In genomic region chr1:92487078-92487605, GRCh38 we compare ENCODE assay signal across 9 cellular contexts. TPM values are rescaled to one million over a fixed set of nuclear protein-coding genes. Genes with fewer than 3 reads are reported as not detected.
DNase-seq lines count a peak whose midpoint lies in the region; ATAC-seq, FAIRE-seq and TF ChIP-seq lines count a peak whose summit lies in the region.
"Had no signal": no experiment of that assay in that cellular context is flagged by ENCODE, and none has a peak within 500 bp of the region (broad histone marks: within the 10 kb centered on the region; RNA-seq: fewer than 3 reads in every experiment).

No MANE protein-coding gene starts in this region.

- POLR2A ChIA-PET in activated CD8-positive, alpha-beta T cell treated with anti-CD3 and anti-CD28 coated beads for 36 hours (lab: Charles Lee): interaction anchor here (0.5 to 10.9 kb wide), 18 partner anchors 11 to 188 kb away, joined by 3 to 213 read pairs (median 4); no protein-coding TSS in a partner anchor

- no peaks in the 10 kb centered on the region for H3K9me3 ChIP-seq in testis

- peaks cover 32% of the 10 kb centered on the region for H3K4me1 ChIP-seq in testis

- CTCF ChIA-PET in activated CD8-positive, alpha-beta T cell treated with anti-CD3 and anti-CD28 coated beads for 36 hours (lab: Charles Lee): interaction anchor here (0.7 to 5.0 kb wide), 14 partner anchors 9 to 177 kb away, joined by 3 to 51 read pairs (median 6); no protein-coding TSS in a partner anchor

- TF ChIP-seq CTCF in activated CD8-positive, alpha-beta T cell treated with anti-CD3 and anti-CD28 coated beads for 36 hours (IDR thresholded peaks at IDR 0.05): no peak
- no peak for TF ChIP-seq CTCF in testis (IDR thresholded peaks at IDR 0.05)

- no peaks in the 10 kb centered on the region for H3K27me3 ChIP-seq in testis

- no peaks in the 10 kb centered on the region for H3K9me3 Mint-ChIP-seq in activated T-cell treated with anti-CD3 and anti-CD28 coated beads, Interleukin-2, amount 50 U/mL, for 72 hours
- no peaks in the 10 kb centered on the region for H3K9me3 Mint-ChIP-seq in activated CD8-positive, alpha-beta T cell treated with anti-CD3 and anti-CD28 coated beads for 36 hours

- WGBS in testis, 2 donors: 47 to 56% methylated on average over 7 of the region's 7 CpGs

- DNase-seq in activated T-cell treated with anti-CD3 and anti-CD28 coated beads, Interleukin-2, amount 50 U/mL, for 72 hours: no peak
- no peak for DNase-seq in activated T-cell treated with anti-CD3 and anti-CD28 coated beads for 4 hours
- DNase-seq in activated CD8-positive, alpha-beta T cell treated with anti-CD3 and anti-CD28 coated beads for 36 hours: no peak
- DNase-seq in left kidney (ENCODE audit: low read depth, low spot score): peak; percentile 9
- DNase-seq in testis: no peak
- DNase-seq in urothelium cell line (ENCODE audit: low spot score): no peak
- no peak for DNase-seq in OCI-M1 (lab: John Stamatoyannopoulos, UW)
- no peak for DNase-seq in ACHN

- H3K27ac Mint-ChIP-seq in activated T-cell treated with anti-CD3 and anti-CD28 coated beads, Interleukin-2, amount 50 U/mL, for 72 hours: peak overlapping the region; percentile 63
- H3K27ac Mint-ChIP-seq in activated CD8-positive, alpha-beta T cell treated with anti-CD3 and anti-CD28 coated beads for 36 hours: peak overlapping the region; percentile 92

- no peak for TF ChIP-seq POLR2A in testis (IDR thresholded peaks at IDR 0.05)

- H3K36me3 Mint-ChIP-seq in activated T-cell treated with anti-CD3 and anti-CD28 coated beads, Interleukin-2, amount 50 U/mL, for 72 hours (ENCODE audit: insufficient read depth in 2 of 2): peaks cover 12 to 18% of the 10 kb centered on the region in 2 donors
- H3K36me3 Mint-ChIP-seq in activated CD8-positive, alpha-beta T cell treated with anti-CD3 and anti-CD28 coated beads for 36 hours (ENCODE audit: low read depth): peaks cover 40% of the 10 kb centered on the region

- in situ Hi-C loops in ACHN (cut with HindIII; ENCODE audit: low pct_ligation_motif_present, low pct_unique_long_range_greater_than_20kb, low sequenced_read_pairs): no loop called here

- ATAC-seq in activated T-cell treated with anti-CD3 and anti-CD28 coated beads, Interleukin-2, amount 50 U/mL, for 72 hours (replicated peaks in 1 of 2): no peak
- ATAC-seq in activated CD8-positive, alpha-beta T cell treated with anti-CD3 and anti-CD28 coated beads for 36 hours: no peak

- peaks cover 35% of the 10 kb centered on the region for H3K4me1 Mint-ChIP-seq in activated T-cell treated with anti-CD3 and anti-CD28 coated beads, Interleukin-2, amount 50 U/mL, for 72 hours (ENCODE audit: low read depth)
- H3K4me1 Mint-ChIP-seq in activated CD8-positive, alpha-beta T cell treated with anti-CD3 and anti-CD28 coated beads for 36 hours (ENCODE audit: low read depth): peaks cover 24% of the 10 kb centered on the region

- peak overlapping the region; percentile 43 to 54 for H3K4me3 ChIP-seq in testis

- peak overlapping the region; percentile 89 to 99 for H3K4me3 Mint-ChIP-seq in activated T-cell treated with anti-CD3 and anti-CD28 coated beads, Interleukin-2, amount 50 U/mL, for 72 hours
- peak overlapping the region; percentile 98 for H3K4me3 Mint-ChIP-seq in activated CD8-positive, alpha-beta T cell treated with anti-CD3 and anti-CD28 coated beads for 36 hours

- H3K27ac ChIP-seq in testis: no peak overlapping the region
- H3K27ac ChIP-seq: C4-2B had no signal

- no peaks in the 10 kb centered on the region for H3K36me3 ChIP-seq in testis (ENCODE audit: low read depth, missing control alignments)

- no peak for FAIRE-seq in urothelium cell line (lab: Jason Lieb, UNC)

- intact Hi-C loops in activated CD8-positive, alpha-beta T cell treated with anti-CD3 and anti-CD28 coated beads for 36 hours (cut with micrococcal nuclease): loop anchor here (2.0 to 5.0 kb wide), 3 partner anchors 52 to 110 kb away; no protein-coding TSS in a partner anchor
- intact Hi-C loops in testis (cut with DNase I; ENCODE audit: low total_unique reads): no loop called here

- no peaks in the 10 kb centered on the region for H3K27me3 Mint-ChIP-seq in activated T-cell treated with anti-CD3 and anti-CD28 coated beads, Interleukin-2, amount 50 U/mL, for 72 hours (ENCODE audit: low read depth)
- H3K27me3 Mint-ChIP-seq in activated CD8-positive, alpha-beta T cell treated with anti-CD3 and anti-CD28 coated beads for 36 hours: no peaks in the 10 kb centered on the region

RNA-seq across cellular contexts. Expression of gene GFI1, which starts 0.4 kb away (rescaled TPM):
- total RNA-seq in activated T-cell treated with anti-CD3 and anti-CD28 coated beads, Interleukin-2, amount 50 U/mL, for 72 hours: 100 to 1,000 TPM in 1 of 2 donors, 10 to 100 TPM in 1; 96.5 to 117 TPM
- 10 to 100 TPM; 54.3 to 55.3 TPM for total RNA-seq in activated CD8-positive, alpha-beta T cell treated with anti-CD3 and anti-CD28 coated beads for 36 hours
- 1 to 10 TPM; 3.1 to 4.0 TPM for total RNA-seq in testis
- polyA plus RNA-seq in testis (ENCODE audit: insufficient read depth, low read depth, low replicate concordance): 1.3 TPM

Comparison
In these comparisons a context has a peak if more than half of its experiments do, and no peak if none do; other contexts are left out.
1. RNA of gene GFI1, which starts 0.4 kb away (total RNA-seq): 96.5 to 117 TPM in activated T-cell treated with anti-CD3 and anti-CD28 coated beads, Interleukin-2, amount 50 U/mL, for 72 hours and 54.3 to 55.3 TPM in activated CD8-positive, alpha-beta T cell treated with anti-CD3 and anti-CD28 coated beads for 36 hours; 3.1 to 4.0 TPM in testis; every median in the first group is over 10 times any median in the second.